ENCODE assay signal across 14 cellular contexts in genomic region chr3:149243540-149243939, GRCh38. TPM values are rescaled to one million over a fixed set of nuclear protein-coding genes. Genes with fewer than 3 reads are reported as not detected.
DNase-seq lines count a peak whose midpoint lies in the region; ATAC-seq and TF ChIP-seq lines count a peak whose summit lies in the region.
"Had no signal": no experiment of that assay in that cellular context is flagged by ENCODE, and none has a peak within 500 bp of the region (broad histone marks: within the 10 kb centered on the region; RNA-seq: fewer than 3 reads in every experiment).

No MANE protein-coding gene starts in this region.

- H3K36me3 ChIP-seq in OCI-LY7 (ENCODE audit: insufficient read depth, low read length) (no peaks in the 10 kb centered on the region), hepatocyte (replicated peaks; ENCODE audit: insufficient read depth, low read depth) (no peaks in the 10 kb centered on the region), colonic mucosa (no peaks in the 10 kb centered on the region)
- H3K36me3 ChIP-seq: SJSA1 had no signal

- peaks cover 59% of the 10 kb centered on the region for H3K4me1 ChIP-seq in OCI-LY7 (ENCODE audit: insufficient read depth, low read length, poor library complexity, severe bottlenecking)
- H3K4me1 ChIP-seq in hepatocyte (ENCODE audit: insufficient read depth) = peaks cover 21% of the 10 kb centered on the region
- peaks cover 4% of the 10 kb centered on the region for H3K4me1 ChIP-seq in colonic mucosa

- no peak overlapping the region for H3K4me3 ChIP-seq in OCI-LY7 (ENCODE audit: low read depth, low read length, poor library complexity, severe bottlenecking)
- H3K4me3 ChIP-seq in hepatocyte = no peak overlapping the region
- no peak overlapping the region for H3K4me3 ChIP-seq in colonic mucosa
- H3K4me3 ChIP-seq: SJSA1 had no signal

- H2AFZ ChIP-seq in OCI-LY7 (ENCODE audit: low read length) = 0 out of 2 replicates have a peak overlapping the region, but pooled peaks have one; percentile 7
- no peak overlapping the region for H2AFZ ChIP-seq in hepatocyte

- H3K4me2 ChIP-seq in OCI-LY7 (ENCODE audit: low read length) (no peak overlapping the region; the same call in 1 of the 2 replicates), hepatocyte (no peak overlapping the region)

- no peaks in the 10 kb centered on the region for H3K36me3 Mint-ChIP-seq in stimulated activated effector memory CD8-positive, alpha-beta T cell treated with anti-CD3 and anti-CD28 coated beads, Interleukin-12 subunit alpha, Interleukin-12 subunit beta, amount 100 ng/mL, for 72 hours

- DNase-seq in OCI-LY7 (ENCODE audit: low spot score) (peak; percentile 55), Kasumi-1 (lab: John Stamatoyannopoulos, UW) (no peak), hepatocyte (ENCODE audit: low spot score) (no peak), colonic mucosa (no peak)
- DNase-seq in stimulated activated effector memory CD8-positive, alpha-beta T cell treated with anti-CD3 and anti-CD28 coated beads, Interleukin-12 subunit alpha, Interleukin-12 subunit beta, amount 100 ng/mL, for 72 hours (ENCODE audit: low spot score in 2 of 2) = no peak
- DNase-seq: activated CD4-positive, alpha-beta T cell treated with anti-CD3 and anti-CD28 coated beads, Interleukin-2, amount 10 ng/mL, durations not matched to agents 7 days and 5 days; activated naive CD4-positive, alpha-beta T cell; caudate nucleus; DND-41; NCI-H2171 treated with DMSO at 0.1 percent for 48 hours had no signal

- ATAC-seq in GM19351 (IDR thresholded peaks at IDR 0.05; ENCODE audit: unreplicated experiment) (peak; percentile 42), HG02981 (IDR thresholded peaks at IDR 0.05; ENCODE audit: unreplicated experiment) (peak; percentile 40)
- peak; percentile 51 for ATAC-seq in stimulated activated effector memory CD8-positive, alpha-beta T cell treated with anti-CD3 and anti-CD28 coated beads, Interleukin-12 subunit alpha, Interleukin-12 subunit beta, amount 100 ng/mL, for 72 hours
- ATAC-seq: esophagus mucosa had no signal

- POLR2A ChIA-PET in OCI-LY7 (lab: Charles Lee) = interaction anchor here (1.0 to 3.6 kb wide), 3 partner anchors 8 to 52 kb away, joined by 3 to 17 read pairs (median 3); no protein-coding TSS in a partner anchor

- no peak overlapping the region for H3K9ac ChIP-seq in colonic mucosa (ENCODE audit: low read depth in 2 of 2, low read length in 2 of 2)

- no peak overlapping the region for H3K4me3 Mint-ChIP-seq in stimulated activated effector memory CD8-positive, alpha-beta T cell treated with anti-CD3 and anti-CD28 coated beads, Interleukin-12 subunit alpha, Interleukin-12 subunit beta, amount 100 ng/mL, for 72 hours
- H3K4me3 Mint-ChIP-seq: activated CD4-positive, alpha-beta T cell treated with anti-CD3 and anti-CD28 coated beads, Interleukin-2, amount 10 ng/mL, durations not matched to agents 7 days and 5 days had no signal

- H3K27ac ChIP-seq in OCI-LY7 (ENCODE audit: low read depth, low read length, poor library complexity, severe bottlenecking) (no peak overlapping the region), hepatocyte (no peak overlapping the region), colonic mucosa (no peak overlapping the region)
- H3K27ac ChIP-seq: SJSA1 had no signal

- H3K9me3 ChIP-seq in OCI-LY7 (ENCODE audit: low read length) (no peaks in the 10 kb centered on the region), hepatocyte (ENCODE audit: low read depth) (no peaks in the 10 kb centered on the region), colonic mucosa (no peaks in the 10 kb centered on the region)
- H3K9me3 ChIP-seq: SJSA1 had no signal

- H4K20me1 ChIP-seq in OCI-LY7 (ENCODE audit: insufficient read depth, low read length) (no peaks in the 10 kb centered on the region), hepatocyte (ENCODE audit: insufficient read depth, poor library complexity, severe bottlenecking) (no peaks in the 10 kb centered on the region)

- H3K9me2 ChIP-seq in OCI-LY7 (ENCODE audit: insufficient read depth, low read length) = no peaks in the 10 kb centered on the region
- no peaks in the 10 kb centered on the region for H3K9me2 ChIP-seq in hepatocyte (replicated peaks; ENCODE audit: insufficient read depth)

- H3K27me3 ChIP-seq in hepatocyte (no peaks in the 10 kb centered on the region), colonic mucosa (no peaks in the 10 kb centered on the region)
- H3K27me3 ChIP-seq: SJSA1 had no signal

- peaks cover 17% of the 10 kb centered on the region for H3K4me1 Mint-ChIP-seq in stimulated activated effector memory CD8-positive, alpha-beta T cell treated with anti-CD3 and anti-CD28 coated beads, Interleukin-12 subunit alpha, Interleukin-12 subunit beta, amount 100 ng/mL, for 72 hours

- CTCF ChIA-PET in OCI-LY7 (lab: Charles Lee; ENCODE audit: unreplicated experiment) = no interaction called here

- intact Hi-C loops in OCI-LY7 (cut with micrococcal nuclease; ENCODE audit: unreplicated experiment) = no loop called here
- intact Hi-C loops in colonic mucosa (cut with DNase I) = no loop called here

- no TSS peak for BruUV-seq in OCI-LY7 (replicated peaks; lab: Mats Ljungman, UMichigan)

- H3K9me3 Mint-ChIP-seq in stimulated activated effector memory CD8-positive, alpha-beta T cell treated with anti-CD3 and anti-CD28 coated beads, Interleukin-12 subunit alpha, Interleukin-12 subunit beta, amount 100 ng/mL, for 72 hours = no peaks in the 10 kb centered on the region
- H3K9me3 Mint-ChIP-seq: activated CD4-positive, alpha-beta T cell treated with anti-CD3 and anti-CD28 coated beads, Interleukin-2, amount 10 ng/mL, durations not matched to agents 7 days and 5 days had no signal

- H3K79me2 ChIP-seq in OCI-LY7 (ENCODE audit: insufficient read depth, low read depth, low read length) (no peaks in the 10 kb centered on the region), hepatocyte (no peaks in the 10 kb centered on the region)

- H3K27ac Mint-ChIP-seq in stimulated activated effector memory CD8-positive, alpha-beta T cell treated with anti-CD3 and anti-CD28 coated beads, Interleukin-12 subunit alpha, Interleukin-12 subunit beta, amount 100 ng/mL, for 72 hours = no peak overlapping the region
- H3K27ac Mint-ChIP-seq: activated CD4-positive, alpha-beta T cell treated with anti-CD3 and anti-CD28 coated beads, Interleukin-2, amount 10 ng/mL, durations not matched to agents 7 days and 5 days had no signal

- no peak for TF ChIP-seq CTCF in OCI-LY7 (conservative IDR thresholded peaks at IDR 0.05; ENCODE audit: low read length)
- TF ChIP-seq CTCF in hepatocyte (IDR thresholded peaks at IDR 0.05; ENCODE audit: poor library complexity) = no peak
- no peak for TF ChIP-seq CTCF in colonic mucosa (IDR thresholded peaks at IDR 0.05)

RNA-seq across cellular contexts. Expression of gene CP, which starts 21.9 kb away (rescaled TPM):
- not detected in 2 replicates for total RNA-seq in OCI-LY7 (2014; rRNA removed; shearing (Covaris generic))
- total RNA-seq in OCI-LY7 (2022) (not detected in 2 replicates), hepatocyte (22.3 and 26.4 TPM in 2 replicates), colonic mucosa (1 to 10 TPM; 5.6 to 7.1 TPM)
- 6.5 and 12.5 TPM in 2 replicates for polyA plus RNA-seq in hepatocyte
- total RNA-seq: activated CD4-positive, alpha-beta T cell treated with anti-CD3 and anti-CD28 coated beads, Interleukin-2, amount 10 ng/mL, durations not matched to agents 7 days and 5 days; SJSA1 had no signal

Comparison
In these comparisons a context has a peak if more than half of its experiments do, and no peak if none do; other contexts are left out.
1. RNA of gene CP, which starts 21.9 kb away (total RNA-seq): 22.3 to 26.4 TPM in hepatocyte and 5.6 to 7.1 TPM in colonic mucosa; not detected in OCI-LY7; every median in the first group is over 4 times any median in the second.
2. Peak in every context shown above with its lines, with median percentiles within 50 percentile points of each other: ATAC-seq.